13 cellular contexts compared by ENCODE assay signal in genomic region chr17:56866496-56866895, GRCh38. TPM values are rescaled to one million over a fixed set of nuclear protein-coding genes. Genes with fewer than 3 reads are reported as not detected.
DNase-seq lines count a peak whose midpoint lies in the region; ATAC-seq, FAIRE-seq and TF ChIP-seq lines count a peak whose summit lies in the region.
"Had no signal": no experiment of that assay in that cellular context is flagged by ENCODE, and none has a peak within 500 bp of the region (broad histone marks: within the 10 kb centered on the region; RNA-seq: fewer than 3 reads in every experiment).

No MANE protein-coding gene starts in this region.

- H3K9ac ChIP-seq in endothelial cell of umbilical vein (replicated peaks; ENCODE audit: extremely low read depth, insufficient read depth, low read length) (no peak overlapping the region), mesenchymal stem cell (ENCODE audit: low read length) (no peak overlapping the region)

- H4K20me1 ChIP-seq in endothelial cell of umbilical vein (replicated peaks; ENCODE audit: control insufficient read depth, extremely low read depth, insufficient read depth, low read length): no peaks in the 10 kb centered on the region

- H3K27ac Mint-ChIP-seq in MCF 10A (ENCODE audit: low read depth, unreplicated experiment): no peak overlapping the region

- no peak overlapping the region for H4K91ac ChIP-seq in mesenchymal stem cell (ENCODE audit: low read length)

- H2AFZ ChIP-seq in endothelial cell of umbilical vein (ENCODE audit: low read depth, low read length): no peak overlapping the region
- no peak overlapping the region for H2AFZ ChIP-seq in mesenchymal stem cell (ENCODE audit: low read depth, low read length)

- whole genome bisulfite sequencing in thyroid gland, 2 donors: 13 to 22% methylated on average over 3 of the region's 3 CpGs
- WGBS in mesenchymal stem cell: 100% methylated on average over 1 of the region's 3 CpGs

- H3K4me1 ChIP-seq in breast epithelium (no peaks in the 10 kb centered on the region), endothelial cell of umbilical vein (ENCODE audit: control insufficient read depth, extremely low read depth, insufficient read depth, low read length) (peaks cover 19% of the 10 kb centered on the region), thyroid gland (peaks cover 0 to 9% of the 10 kb centered on the region in 2 donors), mesenchymal stem cell (ENCODE audit: control insufficient read depth, insufficient read depth, low read depth, low read length) (no peaks in the 10 kb centered on the region)
- H3K4me1 ChIP-seq: testis had no signal

- H3K4me1 Mint-ChIP-seq in MCF 10A (ENCODE audit: insufficient read depth, unreplicated experiment): no peaks in the 10 kb centered on the region

- H3K9me3 ChIP-seq in breast epithelium (no peaks in the 10 kb centered on the region), endothelial cell of umbilical vein (replicated peaks; ENCODE audit: control insufficient read depth, insufficient read depth, low read length) (no peaks in the 10 kb centered on the region), thyroid gland (no peaks in the 10 kb centered on the region), mesenchymal stem cell (ENCODE audit: control insufficient read depth, low read length) (no peaks in the 10 kb centered on the region)
- H3K9me3 ChIP-seq: testis had no signal

- H3K23ac ChIP-seq in mesenchymal stem cell (ENCODE audit: low read length in 2 of 2): no peak overlapping the region

- FAIRE-seq in endothelial cell of umbilical vein (lab: Jason Lieb, UNC): no peak
- FAIRE-seq: keratinocyte had no signal

- H3K14ac ChIP-seq in mesenchymal stem cell (ENCODE audit: low read length in 2 of 2): no peak overlapping the region

- TF ChIP-seq CTCF in MCF 10A (IDR thresholded peaks at IDR 0.05; ENCODE audit: unreplicated experiment) (no peak), breast epithelium (IDR thresholded peaks at IDR 0.05) (no peak), endothelial cell of umbilical vein (IDR thresholded peaks at IDR 0.05; ENCODE audit: extremely low read depth in 1 of 2, insufficient read depth in 1 of 2, low read depth in 1 of 2, low read length in 2 of 2) (peak in 1 of 2 donors; percentile 6), thyroid gland (IDR thresholded peaks at IDR 0.05) (peak in 2 of 6 experiments; percentile 9 to 25)

- peaks cover 2% of the 10 kb centered on the region for H3K79me1 ChIP-seq in mesenchymal stem cell (replicated peaks; ENCODE audit: low read length, poor library complexity, severe bottlenecking)

- no peaks in the 10 kb centered on the region for H3K36me3 ChIP-seq in breast epithelium
- H3K36me3 ChIP-seq in endothelial cell of umbilical vein (ENCODE audit: control insufficient read depth in 2 of 2, extremely low read depth in 1 of 2, insufficient read depth in 2 of 2, low read length in 2 of 2): peaks cover 3 to 7% of the 10 kb centered on the region in 2 experiments
- peaks cover 0 to 15% of the 10 kb centered on the region in 2 donors for H3K36me3 ChIP-seq in thyroid gland
- H3K36me3 ChIP-seq in mesenchymal stem cell (ENCODE audit: control insufficient read depth in 1 of 2, insufficient read depth in 2 of 2, low read depth in 1 of 2, low read length in 2 of 2): peaks cover 0 to 23% of the 10 kb centered on the region in 2 experiments

- no peak for TF ChIP-seq POLR2A in breast epithelium (IDR thresholded peaks at IDR 0.05)
- no peak for TF ChIP-seq POLR2A in endothelial cell of umbilical vein (IDR thresholded peaks at IDR 0.05; ENCODE audit: low read depth, low read length)
- no peak for TF ChIP-seq POLR2A in thyroid gland (IDR thresholded peaks at IDR 0.05)

- H3K4me3 Mint-ChIP-seq in MCF 10A (ENCODE audit: unreplicated experiment): no peak overlapping the region

- H3K4me2 ChIP-seq in endothelial cell of umbilical vein (ENCODE audit: insufficient read depth, low read length) (no peak overlapping the region), mesenchymal stem cell (ENCODE audit: low read length, poor library complexity, severe bottlenecking) (no peak overlapping the region)

- H2BK12ac ChIP-seq in mesenchymal stem cell (ENCODE audit: low read length in 2 of 2): no peak overlapping the region

- no peak overlapping the region for H4K8ac ChIP-seq in mesenchymal stem cell (ENCODE audit: low read length)

- CTCF ChIA-PET in MCF 10A (lab: Yijun Ruan, JAX) (no interaction called here), endothelial cell of umbilical vein (lab: Charles Lee) (interaction anchor here (3.1 kb wide), 1 partner anchor 47 kb away, joined by 27 read pairs; no protein-coding TSS in a partner anchor)

- no peak overlapping the region for H3K27ac ChIP-seq in breast epithelium
- H3K27ac ChIP-seq in endothelial cell of umbilical vein (ENCODE audit: insufficient read depth, low read depth, low read length): no peak overlapping the region
- H3K27ac ChIP-seq in thyroid gland: no peak overlapping the region
- no peak overlapping the region for H3K27ac ChIP-seq in mesenchymal stem cell (ENCODE audit: low read length, poor library complexity, severe bottlenecking)
- H3K27ac ChIP-seq: testis had no signal

- no peaks in the 10 kb centered on the region for H3K9me3 Mint-ChIP-seq in MCF 10A (ENCODE audit: unreplicated experiment)

- DNase-seq in MCF 10A (ENCODE audit: unreplicated experiment) (peak; percentile 9), breast epithelium (ENCODE audit: low spot score in 2 of 2) (no peak), OCI-M1 (lab: John Stamatoyannopoulos, UW) (peak; percentile 30), endothelial cell of umbilical vein (ENCODE audit: low read depth, low spot score) (peak; percentile 36), thyroid gland (peak; percentile 49 to 50), mesenchymal stem cell (no peak)
- DNase-seq: activated naive CD4-positive, alpha-beta T cell; effector CD8-positive, alpha-beta T cell; NCI-H2029 treated with DMSO at 0.1 percent for 48 hours; testis had no signal

- ATAC-seq in HG02759 (IDR thresholded peaks at IDR 0.05; ENCODE audit: unreplicated experiment): no peak
- ATAC-seq in HG03457 (IDR thresholded peaks at IDR 0.05; ENCODE audit: unreplicated experiment): no peak

- no TSS peak for BruUV-seq in MCF 10A (replicated peaks; lab: Mats Ljungman, UMichigan)
- no TSS peak for BruUV-seq in endothelial cell of umbilical vein (replicated peaks; lab: Mats Ljungman, UMichigan)

- no peaks in the 10 kb centered on the region for H3K27me3 Mint-ChIP-seq in MCF 10A (ENCODE audit: insufficient read depth, unreplicated experiment)

- H3K79me2 ChIP-seq in endothelial cell of umbilical vein (ENCODE audit: control insufficient read depth, insufficient read depth, low read length): no peaks in the 10 kb centered on the region

- H3K4ac ChIP-seq in mesenchymal stem cell (ENCODE audit: low read depth in 1 of 2, low read length in 2 of 2): no peak overlapping the region

- H2BK5ac ChIP-seq in mesenchymal stem cell (ENCODE audit: low read depth, low read length, poor library complexity, severe bottlenecking): no peak overlapping the region

- no peak overlapping the region for H2BK120ac ChIP-seq in mesenchymal stem cell (ENCODE audit: low read depth, low read length)

- dilution Hi-C loops in endothelial cell of umbilical vein (cut with MboI; ENCODE audit: extremely low pct_ligation_motif_present, low sequenced_read_pairs): no loop called here

- H3K9me1 ChIP-seq in endothelial cell of umbilical vein (replicated peaks; ENCODE audit: control insufficient read depth, extremely low read depth, insufficient read depth, low read length): no peaks in the 10 kb centered on the region

- no peak overlapping the region for H2AK5ac ChIP-seq in mesenchymal stem cell (ENCODE audit: low read length, severe bottlenecking)

- no peak overlapping the region for H3K18ac ChIP-seq in mesenchymal stem cell (ENCODE audit: low read depth in 1 of 2, low read length in 2 of 2)

- H3K36me3 Mint-ChIP-seq in MCF 10A (ENCODE audit: insufficient read depth, unreplicated experiment): peaks cover 39% of the 10 kb centered on the region

- intact Hi-C loops in MCF 10A (cut with micrococcal nuclease): no loop called here
- intact Hi-C loops in breast epithelium (cut with DNase I; ENCODE audit: low total_unique reads): no loop called here
- intact Hi-C loops in endothelial cell of umbilical vein (cut with micrococcal nuclease): loop anchor here (2.0 to 5.0 kb wide), 2 partner anchors 14 to 169 kb away; no protein-coding TSS in a partner anchor
- intact Hi-C loops in thyroid gland (cut with DNase I): no loop called here

- no peak overlapping the region for H2BK15ac ChIP-seq in mesenchymal stem cell (ENCODE audit: low read depth, poor library complexity, severe bottlenecking)

- H3K4me3 ChIP-seq in breast epithelium (no peak overlapping the region), endothelial cell of umbilical vein (replicated peaks in 1 of 3; ENCODE audit: insufficient read depth in 1 of 3, low read depth in 1 of 3, low read length in 3 of 3) (no peak overlapping the region), thyroid gland (replicated peaks in 1 of 3) (no peak overlapping the region), mesenchymal stem cell (ENCODE audit: insufficient read depth in 1 of 2, low read depth in 1 of 2, low read length in 2 of 2) (no peak overlapping the region)
- H3K4me3 ChIP-seq: testis had no signal

- no peaks in the 10 kb centered on the region for H3K27me3 ChIP-seq in breast epithelium
- no peaks in the 10 kb centered on the region for H3K27me3 ChIP-seq in endothelial cell of umbilical vein (ENCODE audit: control insufficient read depth in 2 of 2, insufficient read depth in 2 of 2, low read length in 2 of 2)
- H3K27me3 ChIP-seq in thyroid gland: no peaks in the 10 kb centered on the region
- H3K27me3 ChIP-seq in mesenchymal stem cell (ENCODE audit: control insufficient read depth in 1 of 2, insufficient read depth in 1 of 2, low read length in 2 of 2): no peaks in the 10 kb centered on the region
- H3K27me3 ChIP-seq: testis had no signal

- POLR2A ChIA-PET in MCF 10A (lab: Yijun Ruan, JAX): interaction anchor here (0.6 kb wide), 1 partner anchor 51 kb away, joined by 4 read pairs; no protein-coding TSS in a partner anchor
- POLR2A ChIA-PET in endothelial cell of umbilical vein (lab: Charles Lee): no interaction called here

RNA-seq across cellular contexts. Expression of gene DGKE, which starts 32.5 kb away (rescaled TPM):
- total RNA-seq in MCF 10A (2022) (16.5 and 23.9 TPM in 2 replicates), breast epithelium (10 to 100 TPM in 2 of 3 donors, 1 to 10 TPM in 1; 7.0 to 13.8 (median 11.9) TPM), endothelial cell of umbilical vein (20.3 and 22.9 TPM in 2 replicates), thyroid gland (10 to 100 TPM in 3 of 4 donors, 1 to 10 TPM in 1; 7.2 to 21.7 (median 14.7) TPM)
- polyA plus RNA-seq in endothelial cell of umbilical vein: 4.9 and 6.4 TPM in 2 replicates
- 2.0 and 2.8 TPM in 2 replicates for polyA plus RNA-seq in endothelial cell of umbilical vein (2011; cell fraction: cytosol; rRNA removed)
- polyA plus RNA-seq in endothelial cell of umbilical vein (2011; cell fraction: nucleus; rRNA removed): 36.7 and 44.1 TPM in 2 replicates
- 5.0 and 7.9 TPM in 2 replicates for polyA plus RNA-seq in endothelial cell of umbilical vein (2012)
- polyA minus RNA-seq in endothelial cell of umbilical vein: 11.6 and 14.3 TPM in 2 replicates
- 1.9 TPM for polyA minus RNA-seq in endothelial cell of umbilical vein (2011; cell fraction: cytosol; rRNA and poly(A)+ RNA removed)
- 34.8 and 40.2 TPM in 2 replicates for polyA minus RNA-seq in endothelial cell of umbilical vein (2011; cell fraction: nucleus; rRNA and poly(A)+ RNA removed)
- polyA plus RNA-seq in mesenchymal stem cell (2013, experiment 1 of 2): 4.3 TPM
- polyA plus RNA-seq in mesenchymal stem cell (2013, experiment 2 of 2): 4.3 TPM

RNA-seq across cellular contexts. Expression of gene C17orf67, which starts 32.8 kb away (rescaled TPM):
- total RNA-seq in MCF 10A (2022) (3.3 and 3.5 TPM in 2 replicates), breast epithelium (1 to 10 TPM in 2 of 3 donors, under 1 TPM in 1; 0.48 to 2.3 (median 2.0) TPM), endothelial cell of umbilical vein (5.6 and 5.8 TPM in 2 replicates), thyroid gland (1 to 10 TPM in 3 of 4 donors, under 1 TPM in 1; 0.24 to 1.2 (median 1.2) TPM)
- 1.9 and 2.4 TPM in 2 replicates for polyA plus RNA-seq in endothelial cell of umbilical vein
- 0.71 and 0.86 TPM in 2 replicates for polyA plus RNA-seq in endothelial cell of umbilical vein (2011; cell fraction: cytosol; rRNA removed)
- 7.7 and 9.4 TPM in 2 replicates for polyA plus RNA-seq in endothelial cell of umbilical vein (2011; cell fraction: nucleus; rRNA removed)
- 1.3 and 2.1 TPM in 2 replicates for polyA plus RNA-seq in endothelial cell of umbilical vein (2012)
- 1.0 and 1.4 TPM in 2 replicates for polyA minus RNA-seq in endothelial cell of umbilical vein
- 1.1 TPM for polyA minus RNA-seq in endothelial cell of umbilical vein (2011; cell fraction: cytosol; rRNA and poly(A)+ RNA removed)
- 1.8 and 2.4 TPM in 2 replicates for polyA minus RNA-seq in endothelial cell of umbilical vein (2011; cell fraction: nucleus; rRNA and poly(A)+ RNA removed)
- 1.4 TPM for polyA plus RNA-seq in mesenchymal stem cell (2013, experiment 1 of 2)
- polyA plus RNA-seq in mesenchymal stem cell (2013, experiment 2 of 2): 1.3 TPM

RNA-seq across cellular contexts. Expression of gene TRIM25, which starts 47.4 kb away (rescaled TPM):
- 178 and 215 TPM in 2 replicates for total RNA-seq in MCF 10A (2022)
- 10 to 100 TPM; 29.9 to 61.0 (median 37.1) TPM for total RNA-seq in breast epithelium
- 69.4 and 98.4 TPM in 2 replicates for total RNA-seq in endothelial cell of umbilical vein
- polyA plus RNA-seq in endothelial cell of umbilical vein: 42.8 and 51.1 TPM in 2 replicates
- 32.9 and 35.4 TPM in 2 replicates for polyA plus RNA-seq in endothelial cell of umbilical vein (2011; cell fraction: cytosol; rRNA removed)
- polyA plus RNA-seq in endothelial cell of umbilical vein (2011; cell fraction: nucleus; rRNA removed): 125 and 147 TPM in 2 replicates
- polyA plus RNA-seq in endothelial cell of umbilical vein (2012): 60.8 and 86.4 TPM in 2 replicates
- 92.0 and 119 TPM in 2 replicates for polyA minus RNA-seq in endothelial cell of umbilical vein
- polyA minus RNA-seq in endothelial cell of umbilical vein (2011; cell fraction: cytosol; rRNA and poly(A)+ RNA removed): 36.7 TPM
- polyA minus RNA-seq in endothelial cell of umbilical vein (2011; cell fraction: nucleus; rRNA and poly(A)+ RNA removed): 71.4 and 80.7 TPM in 2 replicates
- total RNA-seq in thyroid gland: 10 to 100 TPM; 23.9 to 41.8 (median 32.7) TPM
- 35.4 TPM for polyA plus RNA-seq in mesenchymal stem cell (2013, experiment 1 of 2)
- polyA plus RNA-seq in mesenchymal stem cell (2013, experiment 2 of 2): 33.7 TPM

Comparison
In these comparisons a context has a peak if more than half of its experiments do, and no peak if none do; other contexts are left out.
1. DNase-seq: peak in MCF 10A (single experiment), OCI-M1 (single experiment), endothelial cell of umbilical vein (single experiment) and thyroid gland (2 of 2); none in breast epithelium (0 of 2) and mesenchymal stem cell (single experiment).